Comparison of ENCODE assay signal across 18 cellular contexts in genomic region chr9:111948958-111949357, GRCh38.
"Had no signal": no experiment of that assay in that cellular context is flagged by ENCODE, and none has a peak within 500 bp of the region (broad histone marks: within the 10 kb centered on the region; RNA-seq: fewer than 3 reads in every experiment).

No MANE protein-coding gene starts in this region.

- DNase-seq: activated CD4-positive, alpha-beta T cell treated with anti-CD3 and anti-CD28 coated beads for 1 hour; activated CD8-positive, alpha-beta memory T cell treated with anti-CD3 and anti-CD28 coated beads for 24 hours; activated CD8-positive, alpha-beta memory T cell treated with anti-CD3 and anti-CD28 coated beads, Interleukin-2, amount 50 U/mL, for 48 hours; activated effector memory CD4-positive, alpha-beta T cell treated with Interleukin-2 at 50 U/mL for 16 hours; activated naive CD4-positive, alpha-beta T cell treated with anti-CD3 and anti-CD28 coated beads, Interleukin-2, amount 10 ng/mL, durations not matched to agents 7 days and 5 days; activated T-cell treated with anti-CD3 and anti-CD28 coated beads, Interleukin-2, amount 50 U/mL, for 48 hours; aorta; colonic mucosa; gastrocnemius medialis; kidney; left ventricle myocardium inferior; mammary epithelial cell; occipital lobe; stimulated activated CD4-positive, alpha-beta T cell treated with anti-CD3 and anti-CD28 coated beads, Interleukin-15, amount 100 ng/mL, for 24 hours; stimulated activated CD4-positive, alpha-beta T cell treated with anti-CD3 and anti-CD28 coated beads, Interleukin-4, amount 100 ng/mL, for 1 hour; testis; WERI-Rb-1 had no signal

- H3K36me3 ChIP-seq: colonic mucosa, gastrocnemius medialis, left ventricle myocardium inferior, WERI-Rb-1 had no signal

- H3K4me3 ChIP-seq: colonic mucosa, gastrocnemius medialis, left ventricle myocardium inferior, skin epidermis had no signal

- H3K27ac ChIP-seq: colonic mucosa, gastrocnemius medialis, left ventricle myocardium inferior, skin epidermis, testis, WERI-Rb-1 had no signal

- H3K4me1 ChIP-seq: colonic mucosa, gastrocnemius medialis, left ventricle myocardium inferior, testis had no signal

- H3K9me3 ChIP-seq: colonic mucosa, gastrocnemius medialis, left ventricle myocardium inferior, testis had no signal

- H3K27me3 ChIP-seq: colonic mucosa, gastrocnemius medialis, testis had no signal

- FAIRE-seq: kidney had no signal
